Comparison of ENCODE assay signal across 1 cellular context in genomic region chr9:132752877-132753592, GRCh38.
TF ChIP-seq lines count a peak whose summit lies in the region.

No MANE protein-coding gene starts in this region.

TF ChIP-seq in HEK293, 187 proteins besides CTCF, POLR2A, EP300 and RAD21 (continued from another document):
- TF ChIP-seq BCL11A (tag by site-specific recombination; IDR thresholded peaks at IDR 0.05; ENCODE audit: low read depth) (0 out of 2 replicates have a peak, but pooled peaks have one; percentile 65), KLF1 (tag by site-specific recombination; IDR thresholded peaks at IDR 0.05) (peak; percentile 93), ZNF140 (tag by site-specific recombination; IDR thresholded peaks at IDR 0.05) (no peak), ZNF549 (tag by site-specific recombination; IDR thresholded peaks at IDR 0.05) (no peak), ZIC2 (tag by site-specific recombination; IDR thresholded peaks at IDR 0.05) (0 out of 2 replicates have a peak, but pooled peaks have one; percentile 23), ATF2 (tag by site-specific recombination; IDR thresholded peaks at IDR 0.05; ENCODE audit: low read depth) (no peak), SETDB1 (IDR thresholded peaks at IDR 0.05; ENCODE audit: insufficient read length, low read length) (no peak), MZF1 (tag by site-specific recombination; IDR thresholded peaks at IDR 0.05; ENCODE audit: borderline replicate concordance) (peak; percentile 69; the same call in 1 of the 2 replicates), KLF8 (tag by site-specific recombination; IDR thresholded peaks at IDR 0.05) (peak; percentile 62), ZNF654 (tag by site-specific recombination; IDR thresholded peaks at IDR 0.05; ENCODE audit: low read depth) (no peak), ZNF521 (tag by site-specific recombination; IDR thresholded peaks at IDR 0.05) (no peak), ZBTB20 (tag by site-specific recombination; IDR thresholded peaks at IDR 0.05) (peak; percentile 21; the same call in 1 of the 2 replicates), ZNF560 (tag by site-specific recombination; IDR thresholded peaks at IDR 0.05; ENCODE audit: borderline replicate concordance) (no peak), ZNF768 (tag by site-specific recombination; IDR thresholded peaks at IDR 0.05) (no peak), IKZF3 (tag by site-specific recombination; IDR thresholded peaks at IDR 0.05) (peak; percentile 63), ZNF394 (tag by site-specific recombination; IDR thresholded peaks at IDR 0.05; ENCODE audit: borderline replicate concordance) (no peak), ZNF10 (tag by site-specific recombination; IDR thresholded peaks at IDR 0.05) (no peak), ZNF580 (tag by site-specific recombination; IDR thresholded peaks at IDR 0.05) (0 out of 2 replicates have a peak, but pooled peaks have one; percentile 25), ZNF76 (tag by site-specific recombination; IDR thresholded peaks at IDR 0.05; ENCODE audit: borderline replicate concordance, low read depth) (0 out of 2 replicates have a peak, but pooled peaks have one; percentile 33), SP7 (tag by site-specific recombination; IDR thresholded peaks at IDR 0.05) (peak; percentile 62)
- TF ChIP-seq, protein P1, sequence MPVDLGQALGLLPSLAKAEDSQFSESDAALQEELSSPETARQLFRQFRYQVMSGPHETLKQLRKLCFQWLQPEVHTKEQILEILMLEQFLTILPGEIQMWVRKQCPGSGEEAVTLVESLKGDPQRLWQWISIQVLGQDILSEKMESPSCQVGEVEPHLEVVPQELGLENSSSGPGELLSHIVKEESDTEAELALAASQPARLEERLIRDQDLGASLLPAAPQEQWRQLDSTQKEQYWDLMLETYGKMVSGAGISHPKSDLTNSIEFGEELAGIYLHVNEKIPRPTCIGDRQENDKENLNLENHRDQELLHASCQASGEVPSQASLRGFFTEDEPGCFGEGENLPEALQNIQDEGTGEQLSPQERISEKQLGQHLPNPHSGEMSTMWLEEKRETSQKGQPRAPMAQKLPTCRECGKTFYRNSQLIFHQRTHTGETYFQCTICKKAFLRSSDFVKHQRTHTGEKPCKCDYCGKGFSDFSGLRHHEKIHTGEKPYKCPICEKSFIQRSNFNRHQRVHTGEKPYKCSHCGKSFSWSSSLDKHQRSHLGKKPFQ (tag by site-specific recombination; IDR thresholded peaks at IDR 0.05): 0 out of 2 replicates have a peak, but pooled peaks have one; percentile 26
